23 cellular contexts compared by ENCODE assay signal in the genomic region with DNA sequence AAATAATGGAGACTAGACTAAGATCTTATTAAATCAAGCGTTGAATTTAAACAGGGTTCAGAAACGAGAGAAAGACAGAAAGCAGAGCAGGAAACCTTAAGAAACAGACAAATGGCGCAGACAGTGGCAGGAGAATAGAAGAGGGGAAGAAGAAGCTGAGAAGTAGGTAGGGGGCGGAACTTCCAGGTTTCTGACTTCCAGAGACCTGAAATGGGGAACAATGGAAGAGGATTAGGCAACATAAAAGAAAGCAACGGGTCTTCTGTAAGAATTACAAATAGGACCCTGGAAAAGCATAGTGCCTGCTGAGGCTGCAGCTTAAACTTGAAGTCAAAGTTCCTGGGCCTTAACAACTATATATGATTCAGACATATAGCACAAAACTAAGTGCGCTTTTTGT.
"Had no signal": no experiment of that assay in that cellular context is flagged by ENCODE, and none has a peak within 500 bp of the region (broad histone marks: within the 10 kb centered on the region; RNA-seq: fewer than 3 reads in every experiment).

No MANE protein-coding gene starts in this region.

- DNase-seq: activated CD4-positive, alpha-beta T cell treated with anti-CD3 and anti-CD28 coated beads for 48 hours; activated CD4-positive, alpha-beta T cell treated with anti-CD3 and anti-CD28 coated beads, Interleukin-2, amount 50 U/mL, for 48 hours; activated CD8-positive, alpha-beta memory T cell treated with anti-CD3 and anti-CD28 coated beads for 24 hours; activated effector memory CD4-positive, alpha-beta T cell treated with Interleukin-2 at 50 U/mL for 16 hours; activated naive CD4-positive, alpha-beta T cell treated with Interleukin-2 at 50 U/mL for 16 hours; activated naive CD8-positive, alpha-beta T cell treated with anti-CD3 and anti-CD28 coated beads for 36 hours; adrenal gland; aorta; body of pancreas; effector CD8-positive, alpha-beta T cell; left lung; lower lobe of right lung; mesenchymal stem cell; natural killer cell; right cardiac atrium; stimulated activated CD4-positive, alpha-beta T cell treated with anti-CD3 and anti-CD28 coated beads, Interleukin-15, amount 100 ng/mL, for 24 hours; stimulated activated CD4-positive, alpha-beta T cell treated with anti-CD3 and anti-CD28 coated beads, Interleukin-2, amount 100 ng/mL, for 24 hours; stimulated activated naive B cell treated with anti-CD40 and anti-IgM and Interleukin-4, amounts not matched to agents 10 μg/mL and 1 μg/mL and 100 μg/mL, for 72 hours; stomach; thyroid gland; upper lobe of right lung had no signal

- H3K27me3 ChIP-seq: adrenal gland, body of pancreas, left lung, stomach, thyroid gland, upper lobe of right lung had no signal

- H3K9me3 ChIP-seq: adrenal gland, body of pancreas, left lung, lower lobe of right lung, stomach, thyroid gland, upper lobe of right lung had no signal

- ATAC-seq: activated CD4-positive, CD25-positive, alpha-beta regulatory T cell treated with anti-CD3 and anti-CD28 coated beads, Interleukin-2, amount 50 U/mL, for 24 hours; body of pancreas; left lung; lower lobe of right lung; natural killer cell; right cardiac atrium; stimulated activated naive B cell treated with anti-CD40 and anti-IgM and Interleukin-4, amounts not matched to agents 10 μg/mL and 1 μg/mL and 100 μg/mL, for 72 hours; upper lobe of right lung had no signal

- H3K9me3 Mint-ChIP-seq: activated naive CD8-positive, alpha-beta T cell treated with anti-CD3 and anti-CD28 coated beads for 36 hours; natural killer cell had no signal

- H3K4me3 ChIP-seq: adrenal gland, body of pancreas, left lung, lower lobe of right lung, stomach, thyroid gland, upper lobe of right lung had no signal

- H3K27ac Mint-ChIP-seq: activated naive CD8-positive, alpha-beta T cell treated with anti-CD3 and anti-CD28 coated beads for 36 hours; natural killer cell; stimulated activated naive B cell treated with anti-CD40 and anti-IgM and Interleukin-4, amounts not matched to agents 10 μg/mL and 1 μg/mL and 100 μg/mL, for 72 hours had no signal

- H3K36me3 ChIP-seq: adrenal gland, left lung, lower lobe of right lung, stomach, thyroid gland, upper lobe of right lung had no signal

- H3K4me3 Mint-ChIP-seq: activated naive CD8-positive, alpha-beta T cell treated with anti-CD3 and anti-CD28 coated beads for 36 hours; natural killer cell; stimulated activated naive B cell treated with anti-CD40 and anti-IgM and Interleukin-4, amounts not matched to agents 10 μg/mL and 1 μg/mL and 100 μg/mL, for 72 hours had no signal

- H3K27me3 Mint-ChIP-seq: activated naive CD8-positive, alpha-beta T cell treated with anti-CD3 and anti-CD28 coated beads for 36 hours; stimulated activated naive B cell treated with anti-CD40 and anti-IgM and Interleukin-4, amounts not matched to agents 10 μg/mL and 1 μg/mL and 100 μg/mL, for 72 hours had no signal

- H3K4me1 Mint-ChIP-seq: activated naive CD8-positive, alpha-beta T cell treated with anti-CD3 and anti-CD28 coated beads for 36 hours; stimulated activated naive B cell treated with anti-CD40 and anti-IgM and Interleukin-4, amounts not matched to agents 10 μg/mL and 1 μg/mL and 100 μg/mL, for 72 hours had no signal

- H3K4me1 ChIP-seq: adrenal gland, left lung, lower lobe of right lung, thyroid gland, upper lobe of right lung had no signal

- H3K27ac ChIP-seq: adrenal gland, body of pancreas, left lung, lower lobe of right lung, stomach, thyroid gland, upper lobe of right lung, VCaP had no signal

- H3K36me3 Mint-ChIP-seq: activated naive CD8-positive, alpha-beta T cell treated with anti-CD3 and anti-CD28 coated beads for 36 hours; natural killer cell; stimulated activated naive B cell treated with anti-CD40 and anti-IgM and Interleukin-4, amounts not matched to agents 10 μg/mL and 1 μg/mL and 100 μg/mL, for 72 hours had no signal
